In genomic region chr6:170192905-170193304, GRCh38 we compare ENCODE assay signal across 25 cellular contexts.
"Had no signal": no experiment of that assay in that cellular context is flagged by ENCODE, and none has a peak within 500 bp of the region (broad histone marks: within the 10 kb centered on the region; RNA-seq: fewer than 3 reads in every experiment).

No MANE protein-coding gene starts in this region.

- DNase-seq: activated CD4-positive, alpha-beta memory T cell treated with anti-CD3 and anti-CD28 coated beads, Interleukin-2, amount 10 ng/mL, durations not matched to agents 7 days and 5 days; activated CD4-positive, alpha-beta T cell treated with anti-CD3 and anti-CD28 coated beads for 1 hour; activated naive CD4-positive, alpha-beta T cell; activated naive CD8-positive, alpha-beta T cell treated with anti-CD3 and anti-CD28 coated beads for 36 hours; adrenal gland; aorta; body of pancreas; dorsolateral prefrontal cortex; effector memory CD8-positive, alpha-beta T cell; erythroblast; head of caudate nucleus; hippocampal formation; immature natural killer cell; kidney; left colon; mammary epithelial cell; naive B cell; nephron progenitor cell; pancreas; psoas muscle; stimulated activated CD4-positive, alpha-beta T cell treated with anti-CD3 and anti-CD28 coated beads, Interleukin-2, amount 100 ng/mL, for 24 hours; stimulated activated naive B cell treated with anti-CD40 and anti-IgM and Interleukin-4, amounts not matched to agents 10 μg/mL and 1 μg/mL and 100 μg/mL, for 72 hours; stomach; T-helper 2 cell; thyroid gland had no signal
